ENCODE assay signal across 16 cellular contexts in the genomic region with DNA sequence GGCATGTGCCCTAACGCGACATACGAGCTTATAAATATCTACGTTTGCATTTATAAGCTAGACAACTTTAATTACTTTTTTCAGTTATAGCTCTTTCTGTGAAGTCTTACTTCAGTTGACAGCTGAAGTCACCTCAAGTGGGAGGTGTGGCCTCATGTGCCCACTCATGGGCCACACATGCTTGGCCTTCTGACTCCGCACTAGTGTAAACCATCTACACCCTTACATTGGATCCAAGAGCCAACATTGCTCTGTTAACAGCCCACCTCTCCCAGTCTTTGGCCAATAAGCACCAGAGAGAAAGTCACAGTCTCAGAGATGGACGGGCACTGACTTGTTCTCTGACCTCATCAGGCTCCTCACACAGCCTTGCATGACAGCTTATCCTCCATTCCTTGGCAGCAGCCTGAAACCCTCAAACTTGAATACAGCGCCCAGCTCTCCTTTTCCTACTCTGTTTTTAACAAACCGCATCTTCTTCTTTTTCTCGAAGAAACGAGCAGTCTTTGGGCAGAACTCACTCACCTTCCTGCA.
DNase-seq lines count a peak whose midpoint lies in the region; ATAC-seq and TF ChIP-seq lines count a peak whose summit lies in the region.
"Had no signal": no experiment of that assay in that cellular context is flagged by ENCODE, and none has a peak within 500 bp of the region (broad histone marks: within the 10 kb centered on the region; RNA-seq: fewer than 3 reads in every experiment).

No MANE protein-coding gene starts in this region.

- H3F3A ChIP-seq in neural progenitor cell (ENCODE audit: low read depth) = no peaks in the 10 kb centered on the region

- TF ChIP-seq CTCF in mammary epithelial cell (conservative IDR thresholded peaks at IDR 0.05 in 1 of 2, IDR thresholded peaks at IDR 0.05 in 1 of 2; ENCODE audit: extremely low read depth in 1 of 2, insufficient read depth in 1 of 2, low read depth in 1 of 2, low read length in 2 of 2) (no peak), neural progenitor cell (IDR thresholded peaks at IDR 0.05) (no peak)

- H3K9me3 ChIP-seq in Karpas-422 (ENCODE audit: low read length) = no peaks in the 10 kb centered on the region
- H3K9me3 ChIP-seq in mammary epithelial cell (replicated peaks; ENCODE audit: insufficient read depth, low read length) = no peaks in the 10 kb centered on the region
- H3K9me3 ChIP-seq in neural progenitor cell (ENCODE audit: low read depth) = no peaks in the 10 kb centered on the region

- in situ Hi-C loops in mammary epithelial cell (cut with MboI; ENCODE audit: low sequenced_read_pairs in 2 of 2) = no loop called here

- no peak overlapping the region for H3K4me3 Mint-ChIP-seq in neural progenitor cell
- H3K4me3 Mint-ChIP-seq: CD4-positive, CD25-positive, alpha-beta regulatory T cell had no signal

- intact Hi-C loops in mammary epithelial cell (cut with micrococcal nuclease) = no loop called here

- H3K27ac ChIP-seq in Karpas-422 (ENCODE audit: low read length) (no peak overlapping the region), mammary epithelial cell (ENCODE audit: insufficient read depth, low read depth, low read length) (no peak overlapping the region), epithelial cell of prostate (no peak overlapping the region), neural progenitor cell (no peak overlapping the region)
- H3K27ac ChIP-seq: BLaER1 treated with 17β-estradiol and CSF1 and Interleukin-3, amounts not matched to agents 10 nM and 100 nM; GM23248; HL-60 had no signal

- H3K4me1 Mint-ChIP-seq in neural progenitor cell = peaks cover 11% of the 10 kb centered on the region
- H3K4me1 Mint-ChIP-seq: CD4-positive, CD25-positive, alpha-beta regulatory T cell had no signal

- no peak overlapping the region for H3K27ac Mint-ChIP-seq in neural progenitor cell
- H3K27ac Mint-ChIP-seq: CD4-positive, CD25-positive, alpha-beta regulatory T cell had no signal

- H4K20me1 ChIP-seq in Karpas-422 (ENCODE audit: insufficient read depth, low read depth, low read length) = no peaks in the 10 kb centered on the region
- no peaks in the 10 kb centered on the region for H4K20me1 ChIP-seq in mammary epithelial cell (ENCODE audit: insufficient read depth, low read length)
- H4K20me1 ChIP-seq in neural progenitor cell (ENCODE audit: low read depth) = no peaks in the 10 kb centered on the region
- H4K20me1 ChIP-seq: BLaER1 treated with 17β-estradiol and CSF1 and Interleukin-3, amounts not matched to agents 10 nM and 100 nM had no signal

- H3K79me2 ChIP-seq in Karpas-422 (ENCODE audit: low read length) (no peaks in the 10 kb centered on the region), mammary epithelial cell (ENCODE audit: insufficient read depth, low read length) (no peaks in the 10 kb centered on the region), neural progenitor cell (ENCODE audit: low read depth) (no peaks in the 10 kb centered on the region)

- H3K36me3 ChIP-seq in Karpas-422 (ENCODE audit: insufficient read depth, low read length) = no peaks in the 10 kb centered on the region
- H3K36me3 ChIP-seq in mammary epithelial cell (ENCODE audit: insufficient read depth, low read length) = no peaks in the 10 kb centered on the region
- no peaks in the 10 kb centered on the region for H3K36me3 ChIP-seq in neural progenitor cell
- H3K36me3 ChIP-seq: BLaER1 treated with 17β-estradiol and CSF1 and Interleukin-3, amounts not matched to agents 10 nM and 100 nM had no signal

- H3K36me3 Mint-ChIP-seq in neural progenitor cell = no peaks in the 10 kb centered on the region
- H3K36me3 Mint-ChIP-seq: CD4-positive, CD25-positive, alpha-beta regulatory T cell had no signal

- H3K4me3 ChIP-seq in Karpas-422 (ENCODE audit: low read length) (no peak overlapping the region), mammary epithelial cell (replicated peaks in 1 of 3; ENCODE audit: insufficient read depth in 1 of 3, low read depth in 2 of 3, low read length in 3 of 3) (no peak overlapping the region), neural progenitor cell (no peak overlapping the region)
- H3K4me3 ChIP-seq: BLaER1 treated with 17β-estradiol and CSF1 and Interleukin-3, amounts not matched to agents 10 nM and 100 nM; GM23248 had no signal

- H3K4me1 ChIP-seq in Karpas-422 (ENCODE audit: low read length) (no peaks in the 10 kb centered on the region), mammary epithelial cell (ENCODE audit: insufficient read depth, low read length) (peaks cover 5% of the 10 kb centered on the region), neural progenitor cell (peaks cover 13% of the 10 kb centered on the region)
- H3K4me1 ChIP-seq: BLaER1 treated with 17β-estradiol and CSF1 and Interleukin-3, amounts not matched to agents 10 nM and 100 nM had no signal

- dilution Hi-C loops in mammary epithelial cell (cut with HindIII; ENCODE audit: low sequenced_read_pairs) = no loop called here

- CTCF ChIA-PET in mammary epithelial cell (lab: Charles Lee; ENCODE audit: low non-redundant PET) = no interaction called here

- WGBS in mammary epithelial cell (ENCODE audit: low coverage, missing lambda C conversion rate) = 83% methylated on average over 9 of the region's 10 CpGs

- peak; percentile 9 for DNase-seq in Karpas-422
- DNase-seq in mammary epithelial cell = peak; percentile 18
- peak; percentile 61 for DNase-seq in epithelial cell of prostate (ENCODE audit: low read depth, low spot score)
- no peak for DNase-seq in neural progenitor cell (ENCODE audit: low spot score)
- DNase-seq in GM19238 (ENCODE audit: insufficient read length, low spot score) = no peak
- DNase-seq in NCI-H2196 (lab: John Stamatoyannopoulos, UW; ENCODE audit: unreplicated experiment) = no peak
- DNase-seq: ACHN; CD4-positive, CD25-positive, alpha-beta regulatory T cell; DMS53; GF-D8; GM23248; H7 had no signal

- no peaks in the 10 kb centered on the region for H3K9me2 ChIP-seq in Karpas-422 (replicated peaks; ENCODE audit: insufficient read depth, low read length)

- H3K4me2 ChIP-seq in Karpas-422 (ENCODE audit: low read depth, low read length, poor library complexity, severe bottlenecking) (no peak overlapping the region), mammary epithelial cell (ENCODE audit: insufficient read depth, low read depth, low read length) (no peak overlapping the region), neural progenitor cell (no peak overlapping the region)
- H3K4me2 ChIP-seq: BLaER1 treated with 17β-estradiol and CSF1 and Interleukin-3, amounts not matched to agents 10 nM and 100 nM had no signal

- ATAC-seq in GM21717 (IDR thresholded peaks at IDR 0.05; ENCODE audit: unreplicated experiment) = no peak
- ATAC-seq: HepG2 had no signal

- H3K27me3 ChIP-seq in Karpas-422 (ENCODE audit: low read length) (no peaks in the 10 kb centered on the region), mammary epithelial cell (ENCODE audit: insufficient read depth, low read length) (no peaks in the 10 kb centered on the region), neural progenitor cell (no peaks in the 10 kb centered on the region)
- H3K27me3 ChIP-seq: BLaER1 treated with 17β-estradiol and CSF1 and Interleukin-3, amounts not matched to agents 10 nM and 100 nM had no signal

- peaks cover 5% of the 10 kb centered on the region for H3K9me3 Mint-ChIP-seq in neural progenitor cell

- H3K9ac ChIP-seq in Karpas-422 (ENCODE audit: low read length) (no peak overlapping the region), mammary epithelial cell (ENCODE audit: insufficient read depth, low read length) (no peak overlapping the region), neural progenitor cell (no peak overlapping the region)
- H3K9ac ChIP-seq: BLaER1 treated with 17β-estradiol and CSF1 and Interleukin-3, amounts not matched to agents 10 nM and 100 nM; GM23248 had no signal

- H3K27me3 Mint-ChIP-seq in neural progenitor cell (ENCODE audit: insufficient read depth, low read depth) = peaks cover 6% of the 10 kb centered on the region

- H2AFZ ChIP-seq in Karpas-422 (ENCODE audit: low read length) = no peak overlapping the region
- no peak overlapping the region for H2AFZ ChIP-seq in mammary epithelial cell (ENCODE audit: low read depth, low read length)
- peak overlapping the region; percentile 55 for H2AFZ ChIP-seq in neural progenitor cell (replicated peaks)
- H2AFZ ChIP-seq: GM23248 had no signal

- no TSS peak for BruUV-seq in mammary epithelial cell (replicated peaks; lab: Mats Ljungman, UMichigan)

Comparison
In these comparisons a context has a peak if more than half of its experiments do, and no peak if none do; other contexts are left out.
1. DNase-seq: peak in Karpas-422 (single experiment), mammary epithelial cell (single experiment) and epithelial cell of prostate (single experiment); none in neural progenitor cell (single experiment), GM19238 (single experiment) and NCI-H2196 (single experiment).